Comparison of ENCODE assay signal across 24 cellular contexts in the genomic region with DNA sequence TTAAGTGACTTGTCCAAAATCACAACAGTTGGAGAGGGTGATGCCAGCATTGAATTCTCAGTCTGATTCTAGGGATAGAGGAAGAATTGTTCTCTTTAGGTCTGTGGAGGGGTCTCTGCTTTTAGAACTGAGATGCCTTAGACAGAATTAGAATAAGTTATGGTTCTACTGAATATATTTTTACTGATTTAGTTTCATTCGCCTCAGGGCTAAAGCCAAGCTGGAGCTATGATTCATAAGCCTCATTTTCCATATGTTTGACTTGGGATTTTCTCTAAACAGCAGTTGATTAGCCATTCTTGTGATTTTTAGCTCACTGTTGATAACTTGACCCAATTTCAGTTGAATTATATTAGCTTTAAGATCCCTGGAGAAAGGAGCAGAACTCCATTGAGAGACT.
"Had no signal": no experiment of that assay in that cellular context is flagged by ENCODE, and none has a peak within 500 bp of the region (broad histone marks: within the 10 kb centered on the region; RNA-seq: fewer than 3 reads in every experiment).

No MANE protein-coding gene starts in this region.

- H3K4me2 ChIP-seq: SK-N-SH had no signal

- ATAC-seq: activated naive CD8-positive, alpha-beta T cell treated with anti-CD3 and anti-CD28 coated beads, Interleukin-2, amount 50 U/mL, for 24 hours; activated T-cell treated with anti-CD3 and anti-CD28 coated beads, Interleukin-2, amount 50 U/mL, for 4 hours; K562; PC-3 had no signal

- H3K4me1 ChIP-seq: ascending aorta, Peyer's patch, SJSA1 had no signal

- H3K4me3 ChIP-seq: ascending aorta, cardiac muscle cell, K562, Peyer's patch, SJSA1 had no signal

- H3K27ac ChIP-seq: ascending aorta, cardiac muscle cell, Peyer's patch, SJSA1 had no signal

- H3K36me3 ChIP-seq: ascending aorta, cardiac muscle cell, Peyer's patch, SJSA1 had no signal

- H3K9ac ChIP-seq: SK-N-SH had no signal

- DNase-seq: activated CD4-positive, alpha-beta memory T cell treated with anti-CD3 and anti-CD28 coated beads for 36 hours; activated CD4-positive, alpha-beta T cell treated with anti-CD3 and anti-CD28 coated beads for 4 hours; activated CD4-positive, alpha-beta T cell treated with anti-CD3 and anti-CD28 coated beads, Interleukin-2, amount 50 U/mL, for 1 hour; activated CD8-positive, alpha-beta memory T cell treated with anti-CD3 and anti-CD28 coated beads, Interleukin-2, amount 50 U/mL, for 4 hours; activated naive CD4-positive, alpha-beta T cell treated with anti-CD3 and anti-CD28 coated beads, Interleukin-2, amount 10 ng/mL, durations not matched to agents 7 days and 5 days; activated naive CD8-positive, alpha-beta T cell treated with anti-CD3 and anti-CD28 coated beads, Interleukin-2, amount 50 U/mL, for 24 hours; activated T-cell treated with anti-CD3 and anti-CD28 coated beads for 4 hours; activated T-cell treated with anti-CD3 and anti-CD28 coated beads, Interleukin-2, amount 50 U/mL, for 4 hours; amygdala; NCI-H1105; NCI-H1417 treated with DMSO at 0.1 percent for 48 hours; NCI-H187 treated with DMSO at 0.1 percent for 48 hours; NCI-H2081; NCI-H345; NCI-H524 treated with DMSO at 0.1 percent for 48 hours; PC-3; Peyer's patch; RPMI8226; SHP77 treated with DMSO at 0.1 percent for 48 hours; SK-N-SH had no signal

- H3K27me3 ChIP-seq: ascending aorta, cardiac muscle cell, Peyer's patch, SJSA1 had no signal

- H3K9me3 ChIP-seq: ascending aorta, Peyer's patch, SJSA1, SK-N-SH had no signal
